In genomic region chrX:151870603-151871002, GRCh38 we compare ENCODE assay signal across 16 cellular contexts. TPM values are rescaled to one million over a fixed set of nuclear protein-coding genes. Genes with fewer than 3 reads are reported as not detected.
DNase-seq lines count a peak whose midpoint lies in the region; ATAC-seq and TF ChIP-seq lines count a peak whose summit lies in the region.
"Had no signal": no experiment of that assay in that cellular context is flagged by ENCODE, and none has a peak within 500 bp of the region (broad histone marks: within the 10 kb centered on the region; RNA-seq: fewer than 3 reads in every experiment).

No MANE protein-coding gene starts in this region.

- H3K27ac Mint-ChIP-seq in activated T-helper 2 cell treated with anti-CD3 and anti-CD28 coated beads, Interferon-gamma antibody, Interleukin-2, Interleukin-4, amounts not matched to agents 10 μg/mL and 5 μg/mL and 100 μg/mL, durations not matched to agents 14 hours and 24 hours and 36 hours, result no peak overlapping the region
- no peak overlapping the region for H3K27ac Mint-ChIP-seq in type B pancreatic cell
- H3K27ac Mint-ChIP-seq: CD8-positive, alpha-beta T cell; naive B cell had no signal

- no peaks in the 10 kb centered on the region for H3K9me3 ChIP-seq in NT2/D1 (ENCODE audit: insufficient read depth, low read length)

- no peak for ATAC-seq in HG02938 (IDR thresholded peaks at IDR 0.05; ENCODE audit: unreplicated experiment)
- ATAC-seq: CD8-positive, alpha-beta T cell; GM12878 had no signal

- no peak overlapping the region for H3K9ac ChIP-seq in NT2/D1 (ENCODE audit: insufficient read length, low read depth)

- H3K36me3 Mint-ChIP-seq in activated T-helper 2 cell treated with anti-CD3 and anti-CD28 coated beads, Interferon-gamma antibody, Interleukin-2, Interleukin-4, amounts not matched to agents 10 μg/mL and 5 μg/mL and 100 μg/mL, durations not matched to agents 14 hours and 24 hours and 36 hours (ENCODE audit: low read depth), result no peaks in the 10 kb centered on the region
- no peaks in the 10 kb centered on the region for H3K36me3 Mint-ChIP-seq in type B pancreatic cell
- H3K36me3 Mint-ChIP-seq: CD8-positive, alpha-beta T cell; naive B cell had no signal

- peak; percentile 62 for DNase-seq in Caki2 (ENCODE audit: low read depth)
- peak; percentile 5 for DNase-seq in NT2/D1 (ENCODE audit: low read depth, low spot score)
- DNase-seq in dermis microvascular lymphatic vessel endothelial cell (ENCODE audit: low read depth in 2 of 2), result peak; percentile 67 to 87
- DNase-seq in myocyte (ENCODE audit: low read depth), result peak; percentile 44
- DNase-seq in activated T-helper 2 cell treated with anti-CD3 and anti-CD28 coated beads, Interferon-gamma antibody, Interleukin-2, Interleukin-4, amounts not matched to agents 10 μg/mL and 5 μg/mL and 100 μg/mL, durations not matched to agents 14 hours and 24 hours and 36 hours (ENCODE audit: low spot score), result no peak
- DNase-seq in inferior parietal cortex (ENCODE audit: extremely low spot score), result no peak
- DNase-seq in type B pancreatic cell (ENCODE audit: extremely low spot score, unreplicated experiment), result no peak
- DNase-seq: activated CD4-positive, alpha-beta T cell treated with anti-CD3 and anti-CD28 coated beads, Interleukin-2, amount 50 U/mL, for 48 hours; activated naive CD4-positive, alpha-beta T cell treated with Interleukin-2 at 50 U/mL for 16 hours; CD8-positive, alpha-beta T cell; naive B cell; NCI-H82 had no signal

- no peaks in the 10 kb centered on the region for H3K36me3 ChIP-seq in NT2/D1 (ENCODE audit: insufficient read depth, insufficient read length, low read length)

- intact Hi-C loops in activated T-helper 2 cell treated with anti-CD3 and anti-CD28 coated beads, Interferon-gamma antibody, Interleukin-2, Interleukin-4, amounts not matched to agents 10 μg/mL and 5 μg/mL and 100 μg/mL, durations not matched to agents 14 hours and 24 hours and 36 hours (cut with micrococcal nuclease), result no loop called here

- no peaks in the 10 kb centered on the region for H3K9me3 Mint-ChIP-seq in activated T-helper 2 cell treated with anti-CD3 and anti-CD28 coated beads, Interferon-gamma antibody, Interleukin-2, Interleukin-4, amounts not matched to agents 10 μg/mL and 5 μg/mL and 100 μg/mL, durations not matched to agents 14 hours and 24 hours and 36 hours
- peaks cover 12% of the 10 kb centered on the region for H3K9me3 Mint-ChIP-seq in type B pancreatic cell

- no peak for TF ChIP-seq CTCF in type B pancreatic cell (conservative IDR thresholded peaks at IDR 0.05)

- no peak overlapping the region for H3K4me3 Mint-ChIP-seq in activated T-helper 2 cell treated with anti-CD3 and anti-CD28 coated beads, Interferon-gamma antibody, Interleukin-2, Interleukin-4, amounts not matched to agents 10 μg/mL and 5 μg/mL and 100 μg/mL, durations not matched to agents 14 hours and 24 hours and 36 hours (ENCODE audit: low read depth)
- H3K4me3 Mint-ChIP-seq in type B pancreatic cell, result no peak overlapping the region
- H3K4me3 Mint-ChIP-seq: CD8-positive, alpha-beta T cell; naive B cell had no signal

- no peaks in the 10 kb centered on the region for H3K4me1 Mint-ChIP-seq in activated T-helper 2 cell treated with anti-CD3 and anti-CD28 coated beads, Interferon-gamma antibody, Interleukin-2, Interleukin-4, amounts not matched to agents 10 μg/mL and 5 μg/mL and 100 μg/mL, durations not matched to agents 14 hours and 24 hours and 36 hours (ENCODE audit: low read depth)
- peaks cover 2% of the 10 kb centered on the region for H3K4me1 Mint-ChIP-seq in type B pancreatic cell (ENCODE audit: unreplicated experiment)
- H3K4me1 Mint-ChIP-seq: naive B cell had no signal

- no peaks in the 10 kb centered on the region for H3K27me3 ChIP-seq in NT2/D1 (ENCODE audit: insufficient read depth, insufficient read length)

- in situ Hi-C loops in Caki2 (cut with HindIII; ENCODE audit: low pct_unique_long_range_greater_than_20kb, low sequenced_read_pairs), result no loop called here

- H3K4me3 ChIP-seq in NT2/D1 (ENCODE audit: insufficient read length, low read depth), result no peak overlapping the region
- H3K4me3 ChIP-seq: GM12878, skin epidermis had no signal

- no peaks in the 10 kb centered on the region for H3K27me3 Mint-ChIP-seq in activated T-helper 2 cell treated with anti-CD3 and anti-CD28 coated beads, Interferon-gamma antibody, Interleukin-2, Interleukin-4, amounts not matched to agents 10 μg/mL and 5 μg/mL and 100 μg/mL, durations not matched to agents 14 hours and 24 hours and 36 hours (ENCODE audit: low read depth)
- no peaks in the 10 kb centered on the region for H3K27me3 Mint-ChIP-seq in type B pancreatic cell

- H3K4me1 ChIP-seq in NT2/D1 (ENCODE audit: insufficient read depth, insufficient read length), result no peaks in the 10 kb centered on the region

RNA-seq across cellular contexts. Expression of gene MAGEA4, which starts 42.1 kb away (rescaled TPM):
- total RNA-seq in Caki2 (2014; rRNA removed; shearing (Covaris generic); ENCODE audit: low replicate concordance), result not detected in 2 replicates
- total RNA-seq in dermis microvascular lymphatic vessel endothelial cell (not detected in 2 replicates), myocyte (not detected in 2 replicates), type B pancreatic cell (ENCODE audit: low replicate concordance) (not detected in 2 replicates)
- polyA plus RNA-seq in myocyte (2012), result not detected
- not detected in 2 replicates for total RNA-seq in activated T-helper 2 cell treated with anti-CD3 and anti-CD28 coated beads, Interferon-gamma antibody, Interleukin-2, Interleukin-4, amounts not matched to agents 10 μg/mL and 5 μg/mL and 100 μg/mL, durations not matched to agents 14 hours and 24 hours and 36 hours
- total RNA-seq: CD8-positive, alpha-beta T cell; GM12878; urinary bladder had no signal
- polyA plus RNA-seq: GM12878, urinary bladder had no signal

Comparison
In these comparisons a context has a peak if more than half of its experiments do, and no peak if none do; other contexts are left out.
1. DNase-seq: peak in Caki2 (single experiment), NT2/D1 (single experiment), dermis microvascular lymphatic vessel endothelial cell (2 of 2) and myocyte (single experiment); none in activated T-helper 2 cell treated with anti-CD3 and anti-CD28 coated beads, Interferon-gamma antibody, Interleukin-2, Interleukin-4, amounts not matched to agents 10 μg/mL and 5 μg/mL and 100 μg/mL, durations not matched to agents 14 hours and 24 hours and 36 hours (single experiment), inferior parietal cortex (single experiment) and type B pancreatic cell (single experiment).